13 cellular contexts compared by ENCODE assay signal in the genomic region with DNA sequence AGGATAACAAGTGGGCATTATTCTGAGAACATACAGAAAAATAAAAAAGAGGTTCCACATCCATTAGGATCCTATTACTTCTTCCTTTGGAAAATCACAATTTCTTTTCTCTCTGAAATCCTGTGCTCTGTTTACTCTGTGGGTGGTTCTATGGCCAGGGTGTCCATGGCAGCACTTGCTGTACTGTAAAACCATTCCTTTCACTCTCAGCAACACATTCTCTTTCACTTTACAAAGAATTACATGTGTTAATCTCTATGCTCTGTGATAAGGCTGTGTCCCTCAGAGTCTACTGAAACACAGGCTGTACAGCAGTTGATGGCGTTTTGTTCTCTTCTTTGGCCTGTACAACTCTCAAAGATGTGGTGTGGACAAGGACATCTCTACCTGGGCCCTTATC.
A peak's percentile ranks its signal among the peaks of the same experiment; 100 is the strongest.
DNase-seq lines count a peak whose midpoint lies in the region; TF ChIP-seq lines count a peak whose summit lies in the region.
"Had no signal": no experiment of that assay in that cellular context is flagged by ENCODE, and none has a peak within 500 bp of the region (broad histone marks: within the 10 kb centered on the region; RNA-seq: fewer than 3 reads in every experiment).

No MANE protein-coding gene starts in this region.

- H3K79me2 ChIP-seq in mammary epithelial cell (ENCODE audit: insufficient read depth, low read length), result no peaks in the 10 kb centered on the region

- no peaks in the 10 kb centered on the region for H3K36me3 ChIP-seq in endocrine pancreas (ENCODE audit: control insufficient read depth, insufficient read depth, low read length)
- no peaks in the 10 kb centered on the region for H3K36me3 ChIP-seq in testis (ENCODE audit: low read depth, missing control alignments)
- no peaks in the 10 kb centered on the region for H3K36me3 ChIP-seq in mammary epithelial cell (ENCODE audit: insufficient read depth, low read length)
- H3K36me3 ChIP-seq: upper lobe of left lung had no signal

- DNase-seq in NCI-H748 (lab: John Stamatoyannopoulos, UW; ENCODE audit: unreplicated experiment) (peak; percentile 24), NCI-H748 treated with DMSO at 0.1 percent for 48 hours (lab: John Stamatoyannopoulos, UW) (no peak), medulla oblongata (ENCODE audit: extremely low spot score) (peak; percentile 17), testis (peak; percentile 16), AG20443 (ENCODE audit: low spot score) (no peak), mammary epithelial cell (no peak)
- no peak for DNase-seq in activated T-helper 1 cell treated with anti-CD3 and anti-CD28 coated beads, Interleukin-12 subunit alpha, Interleukin-12 subunit beta, Interleukin-2, Interleukin-4 antibody, amounts not matched to agents 30 ng/mL and 10 ng/mL and 1 ng/mL, durations not matched to agents 14 hours and 24 hours and 36 hours (ENCODE audit: low spot score)
- DNase-seq: activated T-cell treated with anti-CD3 and anti-CD28 coated beads, Interleukin-2, amount 50 U/mL, for 48 hours; amniotic stem cell; Caco-2; NCI-H2171 treated with DMSO at 0.1 percent for 48 hours; upper lobe of left lung had no signal

- H3K9ac ChIP-seq in endocrine pancreas (ENCODE audit: control insufficient read depth, insufficient read depth, low read length) (no peak overlapping the region), mammary epithelial cell (ENCODE audit: insufficient read depth, low read length) (no peak overlapping the region)

- 23 to 25% methylated on average over 1 of the region's 1 CpG for WGBS in testis, 2 donors
- WGBS in mammary epithelial cell (ENCODE audit: low coverage, missing lambda C conversion rate), result 73% methylated on average over 1 of the region's 1 CpG

- no peaks in the 10 kb centered on the region for H3K4me1 Mint-ChIP-seq in activated T-helper 1 cell treated with anti-CD3 and anti-CD28 coated beads, Interleukin-12 subunit alpha, Interleukin-12 subunit beta, Interleukin-2, Interleukin-4 antibody, amounts not matched to agents 30 ng/mL and 10 ng/mL and 1 ng/mL, durations not matched to agents 14 hours and 24 hours and 36 hours (ENCODE audit: low read depth)

- H3K4me3 ChIP-seq in endocrine pancreas (ENCODE audit: control insufficient read depth, insufficient read depth, low read length) (peak overlapping the region; percentile 70), testis (no peak overlapping the region), mammary epithelial cell (replicated peaks in 1 of 3; ENCODE audit: insufficient read depth in 1 of 3, low read depth in 2 of 3, low read length in 3 of 3) (no peak overlapping the region)
- H3K4me3 ChIP-seq: upper lobe of left lung had no signal

- no peak overlapping the region for H2AFZ ChIP-seq in mammary epithelial cell (ENCODE audit: low read depth, low read length)

- H3K36me3 Mint-ChIP-seq in activated T-helper 1 cell treated with anti-CD3 and anti-CD28 coated beads, Interleukin-12 subunit alpha, Interleukin-12 subunit beta, Interleukin-2, Interleukin-4 antibody, amounts not matched to agents 30 ng/mL and 10 ng/mL and 1 ng/mL, durations not matched to agents 14 hours and 24 hours and 36 hours (ENCODE audit: low read depth), result no peaks in the 10 kb centered on the region

- H3K27ac ChIP-seq in testis (peak overlapping the region in 1 of 2 donors; percentile 18), mammary epithelial cell (ENCODE audit: insufficient read depth, low read depth, low read length) (no peak overlapping the region)
- H3K27ac ChIP-seq: upper lobe of left lung had no signal

- TF ChIP-seq CTCF in testis (IDR thresholded peaks at IDR 0.05) (no peak), mammary epithelial cell (conservative IDR thresholded peaks at IDR 0.05 in 1 of 2, IDR thresholded peaks at IDR 0.05 in 1 of 2; ENCODE audit: extremely low read depth in 1 of 2, insufficient read depth in 1 of 2, low read depth in 1 of 2, low read length in 2 of 2) (no peak)

- peaks cover 18% of the 10 kb centered on the region for H3K4me1 ChIP-seq in endocrine pancreas (ENCODE audit: control insufficient read depth, insufficient read depth, low read length)
- H3K4me1 ChIP-seq in testis, result no peaks in the 10 kb centered on the region
- no peaks in the 10 kb centered on the region for H3K4me1 ChIP-seq in mammary epithelial cell (ENCODE audit: insufficient read depth, low read length)
- H3K4me1 ChIP-seq: Caco-2, upper lobe of left lung had no signal

- in situ Hi-C loops in mammary epithelial cell (cut with MboI; ENCODE audit: low sequenced_read_pairs in 2 of 2), result loop anchor here in 1 of 2 donors (25.0 kb wide), 1 partner anchor 258 kb away; no protein-coding TSS in a partner anchor

- dilution Hi-C loops in mammary epithelial cell (cut with HindIII; ENCODE audit: low sequenced_read_pairs), result no loop called here

- TF ChIP-seq POLR2A in testis (IDR thresholded peaks at IDR 0.05), result no peak

- no peaks in the 10 kb centered on the region for H4K20me1 ChIP-seq in mammary epithelial cell (ENCODE audit: insufficient read depth, low read length)

- intact Hi-C loops in testis (cut with DNase I; ENCODE audit: low total_unique reads) (no loop called here), mammary epithelial cell (cut with micrococcal nuclease) (loop anchor here (5.0 kb wide), 1 partner anchor 1417 kb away; a partner anchor contains a TSS)
- intact Hi-C loops in activated T-helper 1 cell treated with anti-CD3 and anti-CD28 coated beads, Interleukin-12 subunit alpha, Interleukin-12 subunit beta, Interleukin-2, Interleukin-4 antibody, amounts not matched to agents 30 ng/mL and 10 ng/mL and 1 ng/mL, durations not matched to agents 14 hours and 24 hours and 36 hours (cut with micrococcal nuclease), result loop anchor here (2.0 kb wide), 1 partner anchor 805 kb away; no protein-coding TSS in a partner anchor

- no peaks in the 10 kb centered on the region for H3K9me3 Mint-ChIP-seq in activated T-helper 1 cell treated with anti-CD3 and anti-CD28 coated beads, Interleukin-12 subunit alpha, Interleukin-12 subunit beta, Interleukin-2, Interleukin-4 antibody, amounts not matched to agents 30 ng/mL and 10 ng/mL and 1 ng/mL, durations not matched to agents 14 hours and 24 hours and 36 hours

- no peak overlapping the region for H3K4me3 Mint-ChIP-seq in activated T-helper 1 cell treated with anti-CD3 and anti-CD28 coated beads, Interleukin-12 subunit alpha, Interleukin-12 subunit beta, Interleukin-2, Interleukin-4 antibody, amounts not matched to agents 30 ng/mL and 10 ng/mL and 1 ng/mL, durations not matched to agents 14 hours and 24 hours and 36 hours

- H3K27me3 ChIP-seq in endocrine pancreas (ENCODE audit: control insufficient read depth, insufficient read depth, low read length) (no peaks in the 10 kb centered on the region), testis (no peaks in the 10 kb centered on the region), mammary epithelial cell (ENCODE audit: insufficient read depth, low read length) (no peaks in the 10 kb centered on the region)
- H3K27me3 ChIP-seq: upper lobe of left lung had no signal

- no peak overlapping the region for H3K27ac Mint-ChIP-seq in activated T-helper 1 cell treated with anti-CD3 and anti-CD28 coated beads, Interleukin-12 subunit alpha, Interleukin-12 subunit beta, Interleukin-2, Interleukin-4 antibody, amounts not matched to agents 30 ng/mL and 10 ng/mL and 1 ng/mL, durations not matched to agents 14 hours and 24 hours and 36 hours

- no peaks in the 10 kb centered on the region for H3K9me3 ChIP-seq in endocrine pancreas (ENCODE audit: control insufficient read depth, low read length)
- no peaks in the 10 kb centered on the region for H3K9me3 ChIP-seq in testis
- H3K9me3 ChIP-seq in mammary epithelial cell (replicated peaks; ENCODE audit: insufficient read depth, low read length), result no peaks in the 10 kb centered on the region
- H3K9me3 ChIP-seq: Caco-2, upper lobe of left lung had no signal

- H3K27me3 Mint-ChIP-seq in activated T-helper 1 cell treated with anti-CD3 and anti-CD28 coated beads, Interleukin-12 subunit alpha, Interleukin-12 subunit beta, Interleukin-2, Interleukin-4 antibody, amounts not matched to agents 30 ng/mL and 10 ng/mL and 1 ng/mL, durations not matched to agents 14 hours and 24 hours and 36 hours (ENCODE audit: insufficient read depth), result no peaks in the 10 kb centered on the region

- CTCF ChIA-PET in mammary epithelial cell (lab: Charles Lee; ENCODE audit: low non-redundant PET), result no interaction called here

- H3K4me2 ChIP-seq in mammary epithelial cell (ENCODE audit: insufficient read depth, low read depth, low read length), result no peak overlapping the region

- BruUV-seq in mammary epithelial cell (replicated peaks; lab: Mats Ljungman, UMichigan), result no TSS peak

Comparison
In these comparisons a context has a peak if more than half of its experiments do, and no peak if none do; other contexts are left out.
1. DNase-seq: peak in NCI-H748 (single experiment), medulla oblongata (single experiment) and testis (single experiment); none in NCI-H748 treated with DMSO at 0.1 percent for 48 hours (single experiment), AG20443 (single experiment), mammary epithelial cell (single experiment) and activated T-helper 1 cell treated with anti-CD3 and anti-CD28 coated beads, Interleukin-12 subunit alpha, Interleukin-12 subunit beta, Interleukin-2, Interleukin-4 antibody, amounts not matched to agents 30 ng/mL and 10 ng/mL and 1 ng/mL, durations not matched to agents 14 hours and 24 hours and 36 hours (single experiment).